Comparison of ENCODE assay signal across 17 cellular contexts in the genomic region with DNA sequence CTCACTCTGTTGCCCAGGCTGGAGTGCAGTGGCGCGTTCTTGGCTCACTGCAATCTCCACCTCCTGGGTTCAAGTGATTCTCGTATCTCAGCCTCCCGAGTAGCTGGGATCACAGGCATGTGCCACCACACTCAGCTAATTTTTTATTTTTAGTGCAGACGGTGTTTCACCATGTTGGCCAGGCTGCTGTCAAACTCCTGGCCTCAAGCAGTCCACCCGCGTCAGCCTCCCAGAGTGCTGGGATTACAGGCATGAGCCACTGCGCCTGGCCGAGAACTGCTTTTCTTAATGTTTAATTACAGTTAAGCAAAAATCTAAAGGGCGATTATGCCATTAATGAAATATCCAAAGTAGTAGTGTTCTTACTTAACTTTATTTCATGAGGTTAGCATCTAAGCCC. TPM values are rescaled to one million over a fixed set of nuclear protein-coding genes. Genes with fewer than 3 reads are reported as not detected.
A peak's percentile ranks its signal among the peaks of the same experiment; 100 is the strongest.
DNase-seq lines count a peak whose midpoint lies in the region; ATAC-seq and TF ChIP-seq lines count a peak whose summit lies in the region.
"Had no signal": no experiment of that assay in that cellular context is flagged by ENCODE, and none has a peak within 500 bp of the region (broad histone marks: within the 10 kb centered on the region; RNA-seq: fewer than 3 reads in every experiment).

No MANE protein-coding gene starts in this region.

- no peaks in the 10 kb centered on the region for H3K27me3 ChIP-seq in heart left ventricle
- no peaks in the 10 kb centered on the region for H3K27me3 ChIP-seq in right cardiac atrium (ENCODE audit: control insufficient read depth, insufficient read depth)
- H3K27me3 ChIP-seq: BLaER1 treated with 17β-estradiol and CSF1 and Interleukin-3, amounts not matched to agents 10 nM and 100 nM had no signal

- H3K27ac ChIP-seq in heart left ventricle (peak overlapping the region in 1 of 12 donors; percentile 34), right cardiac atrium (ENCODE audit: low read length) (no peak overlapping the region)
- H3K27ac ChIP-seq: 22Rv1; A549; BLaER1 treated with 17β-estradiol and CSF1 and Interleukin-3, amounts not matched to agents 10 nM and 100 nM; C4-2B had no signal

- 74 to 86% (median 83%) methylated on average over 10 of the region's 10 CpGs for WGBS in heart left ventricle, 4 donors
- 88% methylated on average over 10 of the region's 10 CpGs for WGBS in right cardiac atrium

- H3K4me1 ChIP-seq in heart left ventricle (peaks cover 0 to 19% (median 8%) of the 10 kb centered on the region in 12 donors), right cardiac atrium (ENCODE audit: control insufficient read depth, insufficient read depth, low read length) (no peaks in the 10 kb centered on the region)
- H3K4me1 ChIP-seq: A549; BLaER1 treated with 17β-estradiol and CSF1 and Interleukin-3, amounts not matched to agents 10 nM and 100 nM; Caco-2 had no signal

- DNase-seq in NCI-H82 (lab: John Stamatoyannopoulos, UW) (peak; percentile 57), NCI-H82 treated with DMSO at 0.1 percent for 48 hours (lab: John Stamatoyannopoulos, UW; ENCODE audit: unreplicated experiment) (no peak), heart left ventricle (peak in 2 of 5 donors; percentile 29 to 40), Right ventricle myocardium inferior (ENCODE audit: missing footprints) (no peak), left ventricle myocardium superior (no peak), right cardiac atrium (no peak)
- DNase-seq: AML-193; Caco-2; Calu3; CD4-positive, alpha-beta T cell; CD8-positive, alpha-beta T cell; DMS79 treated with DMSO at 0.1 percent for 48 hours; GF-D8 had no signal

- TF ChIP-seq CTCF in heart left ventricle (IDR thresholded peaks at IDR 0.05): no peak

- intact Hi-C loops in heart left ventricle (cut with DNase I) (no loop called here), Right ventricle myocardium inferior (cut with DNase I) (no loop called here), left ventricle myocardium superior (cut with micrococcal nuclease) (no loop called here), right cardiac atrium (cut with DNase I) (no loop called here)

- ATAC-seq in heart left ventricle (peak; percentile 17 to 70 (median 65)), Right ventricle myocardium inferior (no peak), left ventricle myocardium superior (peak; percentile 38), right cardiac atrium (no peak)
- ATAC-seq: CD8-positive, alpha-beta T cell had no signal

- H3K36me3 ChIP-seq in heart left ventricle: peaks cover 0 to 100% (median 97%) of the 10 kb centered on the region in 9 donors

- H3K9me3 ChIP-seq in heart left ventricle (no peaks in the 10 kb centered on the region), right cardiac atrium (ENCODE audit: control insufficient read depth, low read length) (no peaks in the 10 kb centered on the region)
- H3K9me3 ChIP-seq: A549; BLaER1 treated with 17β-estradiol and CSF1 and Interleukin-3, amounts not matched to agents 10 nM and 100 nM; Caco-2 had no signal

- H3K4me3 ChIP-seq in heart left ventricle (no peak overlapping the region), right cardiac atrium (ENCODE audit: low read length) (no peak overlapping the region)
- H3K4me3 ChIP-seq: A549; BLaER1 treated with 17β-estradiol and CSF1 and Interleukin-3, amounts not matched to agents 10 nM and 100 nM had no signal

- no peak for TF ChIP-seq POLR2A in heart left ventricle (IDR thresholded peaks at IDR 0.05)

RNA-seq across cellular contexts. Expression of a gene that starts 13.6 kb away (rescaled TPM):
- total RNA-seq in heart left ventricle (10 to 100 TPM in 7 of 9 donors, 1 to 10 TPM in 2; 7.7 to 19.4 (median 14.2) TPM), Right ventricle myocardium inferior (9.7 TPM), left ventricle myocardium superior (11.8 TPM), right cardiac atrium (10 to 100 TPM in 1 of 4 donors, 1 to 10 TPM in 3; 7.3 to 11.7 (median 9.0) TPM)
- polyA plus RNA-seq in heart left ventricle (10 to 100 TPM; 11.0 to 20.6 TPM), right cardiac atrium (15.1 TPM)

Comparison
In these comparisons a context has a peak if more than half of its experiments do, and no peak if none do; other contexts are left out.
1. ATAC-seq: peak in heart left ventricle (4 of 4) and left ventricle myocardium superior (single experiment); none in Right ventricle myocardium inferior (single experiment) and right cardiac atrium (0 of 2).